Comparison of ENCODE assay signal across 1 cellular context in genomic region chr5:14790220-14790619, GRCh38.
A peak's percentile ranks its signal among the peaks of the same experiment; 100 is the strongest.
TF ChIP-seq lines count a peak whose summit lies in the region.

No MANE protein-coding gene starts in this region.

TF ChIP-seq in K562, 482 proteins besides CTCF, POLR2A, EP300 and RAD21 (continued from another document):
- 0 out of 2 replicates have a peak, but pooled peaks have one; percentile 17 for TF ChIP-seq GABPA (tag; conservative IDR thresholded peaks at IDR 0.05; ENCODE audit: low read depth)
- TF ChIP-seq SPI1 (IDR thresholded peaks at IDR 0.05; ENCODE audit: borderline replicate concordance, low read depth, low read length): peak; percentile 77
- no peak for TF ChIP-seq BHLHE40 (IDR thresholded peaks at IDR 0.05; ENCODE audit: low read length)
- TF ChIP-seq ZNF282 (CRISPR knock-in tag; IDR thresholded peaks at IDR 0.05): no peak
TF ChIP-seq in K562: peak in this region for 3.
